In the genomic region with DNA sequence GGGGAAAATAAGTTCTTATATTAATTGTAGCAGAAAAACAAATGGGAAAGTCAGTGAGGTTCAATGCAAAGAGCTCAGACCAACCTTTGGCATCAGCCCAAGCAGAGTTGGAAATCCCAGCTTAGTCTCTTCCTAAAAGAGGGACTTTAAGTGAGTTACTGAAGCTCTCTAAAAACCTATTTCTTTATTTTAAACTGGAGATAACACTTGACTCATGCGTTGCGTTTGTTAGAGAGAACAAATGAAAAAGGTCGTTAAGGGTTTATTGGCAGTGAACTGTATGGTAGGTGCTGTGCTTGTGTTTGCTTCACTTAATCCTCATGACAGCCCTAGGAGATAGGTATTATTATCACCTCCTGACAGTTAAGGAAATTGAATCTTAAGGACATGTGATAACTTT, we compare ENCODE assay signal across 1 cellular context.
TF ChIP-seq lines count a peak whose summit lies in the region.

No MANE protein-coding gene starts in this region.

TF ChIP-seq in HEK293, 187 proteins besides CTCF, POLR2A, EP300 and RAD21 (continued from another document):
- TF ChIP-seq HOXC10 (CRISPR knock-in tag; IDR thresholded peaks at IDR 0.05) (no peak), ZNF529 (tag by site-specific recombination; IDR thresholded peaks at IDR 0.05; ENCODE audit: insufficient replicate concordance) (no peak), ZNF341 (tag by site-specific recombination; IDR thresholded peaks at IDR 0.05; ENCODE audit: low read depth) (no peak), GLI2 (tag by site-specific recombination; IDR thresholded peaks at IDR 0.05; ENCODE audit: borderline replicate concordance, low read depth) (no peak), ZNF155 (tag by site-specific recombination; IDR thresholded peaks at IDR 0.05) (no peak), SCRT2 (tag by site-specific recombination; IDR thresholded peaks at IDR 0.05) (no peak), ZNF549 (tag by site-specific recombination; IDR thresholded peaks at IDR 0.05) (no peak), ZNF174 (tag by site-specific recombination; IDR thresholded peaks at IDR 0.05) (no peak)
- TF ChIP-seq, protein P1, sequence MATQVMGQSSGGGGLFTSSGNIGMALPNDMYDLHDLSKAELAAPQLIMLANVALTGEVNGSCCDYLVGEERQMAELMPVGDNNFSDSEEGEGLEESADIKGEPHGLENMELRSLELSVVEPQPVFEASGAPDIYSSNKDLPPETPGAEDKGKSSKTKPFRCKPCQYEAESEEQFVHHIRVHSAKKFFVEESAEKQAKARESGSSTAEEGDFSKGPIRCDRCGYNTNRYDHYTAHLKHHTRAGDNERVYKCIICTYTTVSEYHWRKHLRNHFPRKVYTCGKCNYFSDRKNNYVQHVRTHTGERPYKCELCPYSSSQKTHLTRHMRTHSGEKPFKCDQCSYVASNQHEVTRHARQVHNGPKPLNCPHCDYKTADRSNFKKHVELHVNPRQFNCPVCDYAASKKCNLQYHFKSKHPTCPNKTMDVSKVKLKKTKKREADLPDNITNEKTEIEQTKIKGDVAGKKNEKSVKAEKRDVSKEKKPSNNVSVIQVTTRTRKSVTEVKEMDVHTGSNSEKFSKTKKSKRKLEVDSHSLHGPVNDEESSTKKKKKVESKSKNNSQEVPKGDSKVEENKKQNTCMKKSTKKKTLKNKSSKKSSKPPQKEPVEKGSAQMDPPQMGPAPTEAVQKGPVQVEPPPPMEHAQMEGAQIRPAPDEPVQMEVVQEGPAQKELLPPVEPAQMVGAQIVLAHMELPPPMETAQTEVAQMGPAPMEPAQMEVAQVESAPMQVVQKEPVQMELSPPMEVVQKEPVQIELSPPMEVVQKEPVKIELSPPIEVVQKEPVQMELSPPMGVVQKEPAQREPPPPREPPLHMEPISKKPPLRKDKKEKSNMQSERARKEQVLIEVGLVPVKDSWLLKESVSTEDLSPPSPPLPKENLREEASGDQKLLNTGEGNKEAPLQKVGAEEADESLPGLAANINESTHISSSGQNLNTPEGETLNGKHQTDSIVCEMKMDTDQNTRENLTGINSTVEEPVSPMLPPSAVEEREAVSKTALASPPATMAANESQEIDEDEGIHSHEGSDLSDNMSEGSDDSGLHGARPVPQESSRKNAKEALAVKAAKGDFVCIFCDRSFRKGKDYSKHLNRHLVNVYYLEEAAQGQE (tag by site-specific recombination; IDR thresholded peaks at IDR 0.05): no peak
TF ChIP-seq in HEK293: peak in this region for 11.
